ENCODE assay signal across 9 cellular contexts in genomic region chr7:107638594-107638993, GRCh38. TPM values are rescaled to one million over a fixed set of nuclear protein-coding genes. Genes with fewer than 3 reads are reported as not detected.
A peak's percentile ranks its signal among the peaks of the same experiment; 100 is the strongest.
DNase-seq lines count a peak whose midpoint lies in the region; ATAC-seq and TF ChIP-seq lines count a peak whose summit lies in the region.
"Had no signal": no experiment of that assay in that cellular context is flagged by ENCODE, and none has a peak within 500 bp of the region (broad histone marks: within the 10 kb centered on the region; RNA-seq: fewer than 3 reads in every experiment).

No MANE protein-coding gene starts in this region.

- intact Hi-C loops in activated T-helper 2 cell treated with anti-CD3 and anti-CD28 coated beads, Interferon-gamma antibody, Interleukin-2, Interleukin-4, amounts not matched to agents 10 μg/mL and 5 μg/mL and 100 μg/mL, durations not matched to agents 14 hours and 24 hours and 36 hours (cut with micrococcal nuclease): no loop called here
- intact Hi-C loops in esophagus squamous epithelium (cut with DNase I) (no loop called here), uterus (cut with DNase I; ENCODE audit: low total_unique reads) (no loop called here), sciatic nerve (cut with DNase I) (no loop called here)

- H3K9me3 Mint-ChIP-seq in activated T-helper 2 cell treated with anti-CD3 and anti-CD28 coated beads, Interferon-gamma antibody, Interleukin-2, Interleukin-4, amounts not matched to agents 10 μg/mL and 5 μg/mL and 100 μg/mL, durations not matched to agents 14 hours and 24 hours and 36 hours: peaks cover 19% of the 10 kb centered on the region

- peak overlapping the region; percentile 13 for H3K4me3 Mint-ChIP-seq in activated T-helper 2 cell treated with anti-CD3 and anti-CD28 coated beads, Interferon-gamma antibody, Interleukin-2, Interleukin-4, amounts not matched to agents 10 μg/mL and 5 μg/mL and 100 μg/mL, durations not matched to agents 14 hours and 24 hours and 36 hours (ENCODE audit: low read depth)

- H3K27me3 ChIP-seq in esophagus squamous epithelium (no peaks in the 10 kb centered on the region), uterus (no peaks in the 10 kb centered on the region)

- WGBS in esophagus squamous epithelium, 2 donors: 75 to 88% methylated on average over 1 of the region's 1 CpG

- TF ChIP-seq CTCF in esophagus squamous epithelium (IDR thresholded peaks at IDR 0.05) (no peak), uterus (IDR thresholded peaks at IDR 0.05) (no peak)

- H3K9me3 ChIP-seq in esophagus squamous epithelium (no peaks in the 10 kb centered on the region), uterus (no peaks in the 10 kb centered on the region)

- H3K27ac ChIP-seq in esophagus squamous epithelium (no peak overlapping the region), uterus (no peak overlapping the region)

- no peak for DNase-seq in activated T-helper 2 cell treated with anti-CD3 and anti-CD28 coated beads, Interferon-gamma antibody, Interleukin-2, Interleukin-4, amounts not matched to agents 10 μg/mL and 5 μg/mL and 100 μg/mL, durations not matched to agents 14 hours and 24 hours and 36 hours (ENCODE audit: low spot score)
- DNase-seq in esophagus squamous epithelium (lab: John Stamatoyannopoulos, UW) (no peak), uterus (no peak), mucosa of gallbladder (ENCODE audit: low spot score) (no peak), sciatic nerve (ENCODE audit: low spot score) (no peak)
- DNase-seq: NCI-H187 treated with DMSO at 0.1 percent for 48 hours had no signal

- peaks cover 29% of the 10 kb centered on the region for H3K36me3 Mint-ChIP-seq in activated T-helper 2 cell treated with anti-CD3 and anti-CD28 coated beads, Interferon-gamma antibody, Interleukin-2, Interleukin-4, amounts not matched to agents 10 μg/mL and 5 μg/mL and 100 μg/mL, durations not matched to agents 14 hours and 24 hours and 36 hours (ENCODE audit: low read depth)

- peak; percentile 96 for ATAC-seq in GM18861 (IDR thresholded peaks at IDR 0.05; ENCODE audit: unreplicated experiment)
- ATAC-seq in GM21515 (IDR thresholded peaks at IDR 0.05; ENCODE audit: unreplicated experiment): peak; percentile 89
- ATAC-seq in HG03280 (IDR thresholded peaks at IDR 0.05; ENCODE audit: unreplicated experiment): peak; percentile 91
- ATAC-seq in sciatic nerve: no peak

- H3K27me3 Mint-ChIP-seq in activated T-helper 2 cell treated with anti-CD3 and anti-CD28 coated beads, Interferon-gamma antibody, Interleukin-2, Interleukin-4, amounts not matched to agents 10 μg/mL and 5 μg/mL and 100 μg/mL, durations not matched to agents 14 hours and 24 hours and 36 hours (ENCODE audit: low read depth): peaks cover 3% of the 10 kb centered on the region

- H3K36me3 ChIP-seq in esophagus squamous epithelium: no peaks in the 10 kb centered on the region
- no peaks in the 10 kb centered on the region for H3K36me3 ChIP-seq in uterus

- H3K4me3 ChIP-seq in esophagus squamous epithelium (no peak overlapping the region), uterus (no peak overlapping the region)

- peak overlapping the region; percentile 63 for H3K27ac Mint-ChIP-seq in activated T-helper 2 cell treated with anti-CD3 and anti-CD28 coated beads, Interferon-gamma antibody, Interleukin-2, Interleukin-4, amounts not matched to agents 10 μg/mL and 5 μg/mL and 100 μg/mL, durations not matched to agents 14 hours and 24 hours and 36 hours

- peaks cover 35% of the 10 kb centered on the region for H3K4me1 Mint-ChIP-seq in activated T-helper 2 cell treated with anti-CD3 and anti-CD28 coated beads, Interferon-gamma antibody, Interleukin-2, Interleukin-4, amounts not matched to agents 10 μg/mL and 5 μg/mL and 100 μg/mL, durations not matched to agents 14 hours and 24 hours and 36 hours (ENCODE audit: low read depth)

- H3K4me1 ChIP-seq in esophagus squamous epithelium (no peaks in the 10 kb centered on the region), uterus (no peaks in the 10 kb centered on the region)

- no peak for TF ChIP-seq POLR2A in esophagus squamous epithelium (IDR thresholded peaks at IDR 0.05)
- no peak for TF ChIP-seq POLR2A in uterus (IDR thresholded peaks at IDR 0.05)

RNA-seq across cellular contexts. Expression of gene SLC26A4, which starts 22.0 kb away (rescaled TPM):
- total RNA-seq in activated T-helper 2 cell treated with anti-CD3 and anti-CD28 coated beads, Interferon-gamma antibody, Interleukin-2, Interleukin-4, amounts not matched to agents 10 μg/mL and 5 μg/mL and 100 μg/mL, durations not matched to agents 14 hours and 24 hours and 36 hours: 3.6 and 3.9 TPM in 2 replicates
- 1 to 10 TPM in 1 of 4 donors, under 1 TPM in 3; 0.13 to 1.2 (median 0.19) TPM for total RNA-seq in esophagus squamous epithelium
- total RNA-seq in uterus: 1 to 10 TPM in 3 of 4 donors, not detected in 1; 1.2 to 4.4 (median 1.7) TPM
- total RNA-seq in mucosa of gallbladder: 0.52 TPM
- 3.2 TPM for total RNA-seq in sciatic nerve

RNA-seq across cellular contexts. Expression of gene BCAP29, which starts 58.5 kb away (rescaled TPM):
- 46.6 and 52.0 TPM in 2 replicates for total RNA-seq in activated T-helper 2 cell treated with anti-CD3 and anti-CD28 coated beads, Interferon-gamma antibody, Interleukin-2, Interleukin-4, amounts not matched to agents 10 μg/mL and 5 μg/mL and 100 μg/mL, durations not matched to agents 14 hours and 24 hours and 36 hours
- total RNA-seq in esophagus squamous epithelium (10 to 100 TPM; 68.7 to 96.3 (median 92.2) TPM), uterus (100 to 1,000 TPM in 2 of 4 donors, 10 to 100 TPM in 2; 13.6 to 287 (median 110) TPM), mucosa of gallbladder (39.2 TPM), sciatic nerve (76.4 TPM)
